In genomic region chrX:13067842-13068241, GRCh38 we compare ENCODE assay signal across 25 cellular contexts. TPM values are rescaled to one million over a fixed set of nuclear protein-coding genes. Genes with fewer than 3 reads are reported as not detected.
"Had no signal": no experiment of that assay in that cellular context is flagged by ENCODE, and none has a peak within 500 bp of the region (broad histone marks: within the 10 kb centered on the region; RNA-seq: fewer than 3 reads in every experiment).

No MANE protein-coding gene starts in this region.

- H3K4me3 Mint-ChIP-seq: mesothelial cell of epicardium, naive B cell had no signal

- H3K9me3 ChIP-seq: gastrocnemius medialis, lower lobe of right lung, mucosa of descending colon had no signal

- H3K36me3 ChIP-seq: esophagus muscularis mucosa, gastrocnemius medialis, heart right ventricle, left lung, lower lobe of right lung had no signal

- H3K27me3 ChIP-seq: esophagus muscularis mucosa, gastrocnemius medialis, left lung had no signal

- H3K4me1 ChIP-seq: gastrocnemius medialis, heart right ventricle, left lung, lower lobe of right lung had no signal

- H3K27ac Mint-ChIP-seq: mesothelial cell of epicardium had no signal

- ATAC-seq: gastrocnemius medialis, heart right ventricle, left cardiac atrium, left lung, left ventricle myocardium superior, lower lobe of right lung, mucosa of descending colon had no signal

- H3K4me1 Mint-ChIP-seq: mesothelial cell of epicardium had no signal

- H3K27ac ChIP-seq: coronary artery, dorsolateral prefrontal cortex, esophagus muscularis mucosa, gastrocnemius medialis, heart right ventricle, left lung, lower lobe of right lung had no signal

- FAIRE-seq: endothelial cell of umbilical vein, islet of Langerhans, keratinocyte had no signal

- DNase-seq: dermis blood vessel endothelial cell; dorsolateral prefrontal cortex; effector CD4-positive, alpha-beta T cell; effector memory CD4-positive, alpha-beta T cell; foreskin fibroblast; foreskin melanocyte; gastrocnemius medialis; glutamatergic neuron; head of caudate nucleus; heart right ventricle; hippocampal formation; left cardiac atrium; left lung; left ventricle myocardium superior; lower lobe of right lung; mesenchymal stem cell; mucosa of descending colon; naive B cell had no signal

- H3K4me3 ChIP-seq: coronary artery, dorsolateral prefrontal cortex, esophagus muscularis mucosa, gastrocnemius medialis, heart right ventricle, left lung, lower lobe of right lung, mucosa of descending colon had no signal

RNA-seq across cellular contexts. Expression of gene FAM9C, which starts 23.4 kb away (rescaled TPM):
- polyA plus RNA-seq: endothelial cell of umbilical vein, esophagus, heart right ventricle, keratinocyte had no signal
